ENCODE assay signal across 33 cellular contexts in the genomic region with DNA sequence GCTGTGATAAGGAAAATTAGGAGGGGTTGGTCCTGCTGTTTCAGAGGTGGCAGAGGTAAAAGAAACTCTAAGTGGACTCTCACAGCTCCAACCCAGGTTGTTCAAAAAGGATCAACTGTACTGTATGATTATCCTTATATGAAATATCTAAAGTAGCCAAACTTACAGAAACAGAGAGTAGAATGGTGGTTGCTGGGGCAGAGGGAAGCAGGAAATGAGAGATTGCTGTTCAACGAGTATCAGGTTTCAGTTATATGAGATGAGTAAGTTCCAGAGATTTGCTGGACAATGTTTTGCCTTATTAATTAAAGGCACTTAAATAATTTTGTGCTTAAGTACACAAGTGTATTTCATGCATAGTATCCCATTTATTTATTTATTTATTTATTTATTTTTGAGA.
"Had no signal": no experiment of that assay in that cellular context is flagged by ENCODE, and none has a peak within 500 bp of the region (broad histone marks: within the 10 kb centered on the region; RNA-seq: fewer than 3 reads in every experiment).

No MANE protein-coding gene starts in this region.

- H3K27me3 ChIP-seq: adrenal gland, body of pancreas, esophagus muscularis mucosa, foreskin keratinocyte, gastrocnemius medialis, heart left ventricle had no signal

- DNase-seq: activated B cell treated with CpG ODN at 0.5 μM for 24 hours; activated CD4-positive, alpha-beta T cell treated with anti-CD3 and anti-CD28 coated beads for 48 hours; activated CD4-positive, alpha-beta T cell treated with anti-CD3 and anti-CD28 coated beads, Interleukin-2, amount 50 U/mL, for 1 hour; activated CD4-positive, alpha-beta T cell treated with anti-CD3 and anti-CD28 coated beads, Interleukin-2, amount 50 U/mL, for 48 hours; activated CD8-positive, alpha-beta memory T cell treated with anti-CD3 and anti-CD28 coated beads for 24 hours; activated CD8-positive, alpha-beta T cell treated with anti-CD3 and anti-CD28 coated beads for 36 hours; activated effector memory CD4-positive, alpha-beta T cell treated with Interleukin-2 at 50 U/mL for 16 hours; activated gamma-delta T cell treated with Interleukin-2 at 50 U/mL for 16 hours; activated naive CD4-positive, alpha-beta T cell treated with Interleukin-2 at 50 U/mL for 16 hours; activated naive CD8-positive, alpha-beta T cell treated with anti-CD3 and anti-CD28 coated beads for 36 hours; activated naive CD8-positive, alpha-beta T cell treated with anti-CD3 and anti-CD28 coated beads, Interleukin-2, amount 50 U/mL, for 24 hours; activated T-cell treated with anti-CD3 and anti-CD28 coated beads, Interleukin-2, amount 50 U/mL, for 4 hours; adrenal gland; amygdala; aorta; body of pancreas; caudate nucleus; cortex of kidney; dermis blood vessel endothelial cell; effector CD4-positive, alpha-beta T cell; effector memory CD8-positive, alpha-beta T cell; erythroblast; foreskin keratinocyte; gastrocnemius medialis; glutamatergic neuron; heart left ventricle; T1000; WERI-Rb-1 had no signal

- ATAC-seq: activated CD4-positive, CD25-positive, alpha-beta regulatory T cell treated with anti-CD3 and anti-CD28 coated beads, Interleukin-2, amount 50 U/mL, for 24 hours; activated CD8-positive, alpha-beta T cell treated with anti-CD3 and anti-CD28 coated beads for 36 hours; activated naive CD8-positive, alpha-beta T cell treated with anti-CD3 and anti-CD28 coated beads, Interleukin-2, amount 50 U/mL, for 24 hours; activated T-cell treated with anti-CD3 and anti-CD28 coated beads, Interleukin-2, amount 50 U/mL, for 4 hours; activated T-helper 17 cell treated with anti-CD3 and anti-CD28 coated beads, Interleukin-2, amount 50 U/mL, for 72 hours; body of pancreas; effector memory CD8-positive, alpha-beta T cell; foreskin keratinocyte; gastrocnemius medialis; heart left ventricle had no signal

- H3K27me3 Mint-ChIP-seq: activated B cell treated with CpG ODN at 0.5 μM for 24 hours; activated CD8-positive, alpha-beta T cell treated with anti-CD3 and anti-CD28 coated beads for 36 hours; activated naive CD4-positive, alpha-beta T cell treated with anti-CD3 and anti-CD28 coated beads, Interleukin-2, amount 50 U/mL, for 24 hours; activated naive CD8-positive, alpha-beta T cell treated with anti-CD3 and anti-CD28 coated beads for 36 hours; activated naive CD8-positive, alpha-beta T cell treated with anti-CD3 and anti-CD28 coated beads, Interleukin-2, amount 50 U/mL, for 24 hours; activated T-helper 17 cell treated with anti-CD3 and anti-CD28 coated beads, Interleukin-2, amount 50 U/mL, for 72 hours; effector memory CD8-positive, alpha-beta T cell had no signal

- H3K27ac ChIP-seq: adrenal gland, body of pancreas, esophagus muscularis mucosa, foreskin keratinocyte, gastrocnemius medialis, heart left ventricle, WERI-Rb-1 had no signal

- H3K36me3 Mint-ChIP-seq: activated naive CD4-positive, alpha-beta T cell treated with anti-CD3 and anti-CD28 coated beads, Interleukin-2, amount 50 U/mL, for 24 hours; activated naive CD8-positive, alpha-beta T cell treated with anti-CD3 and anti-CD28 coated beads for 36 hours had no signal

- H3K4me1 Mint-ChIP-seq: activated B cell treated with CpG ODN at 0.5 μM for 24 hours; activated naive CD4-positive, alpha-beta T cell treated with anti-CD3 and anti-CD28 coated beads, Interleukin-2, amount 50 U/mL, for 24 hours; activated naive CD8-positive, alpha-beta T cell treated with anti-CD3 and anti-CD28 coated beads for 36 hours; activated naive CD8-positive, alpha-beta T cell treated with anti-CD3 and anti-CD28 coated beads, Interleukin-2, amount 50 U/mL, for 24 hours; activated T-helper 17 cell treated with anti-CD3 and anti-CD28 coated beads, Interleukin-2, amount 50 U/mL, for 72 hours had no signal

- H3K9me3 ChIP-seq: body of pancreas, esophagus muscularis mucosa, gastrocnemius medialis had no signal

- H3K4me3 ChIP-seq: adrenal gland, body of pancreas, esophagus muscularis mucosa, gastrocnemius medialis, heart left ventricle had no signal

- H3K36me3 ChIP-seq: adrenal gland, esophagus muscularis mucosa, gastrocnemius medialis, heart left ventricle, WERI-Rb-1 had no signal

- H3K4me3 Mint-ChIP-seq: activated B cell treated with CpG ODN at 0.5 μM for 24 hours; activated CD8-positive, alpha-beta T cell treated with anti-CD3 and anti-CD28 coated beads for 36 hours; activated naive CD4-positive, alpha-beta T cell treated with anti-CD3 and anti-CD28 coated beads, Interleukin-2, amount 50 U/mL, for 24 hours; activated naive CD8-positive, alpha-beta T cell treated with anti-CD3 and anti-CD28 coated beads for 36 hours; activated naive CD8-positive, alpha-beta T cell treated with anti-CD3 and anti-CD28 coated beads, Interleukin-2, amount 50 U/mL, for 24 hours; activated T-cell treated with anti-CD3 and anti-CD28 coated beads, Interleukin-2, amount 50 U/mL, for 4 hours; activated T-helper 17 cell treated with anti-CD3 and anti-CD28 coated beads, Interleukin-2, amount 50 U/mL, for 72 hours; effector memory CD8-positive, alpha-beta T cell; T-helper 2 cell treated with Interferon-gamma antibody and Interleukin-4, amounts not matched to agents 5 μg/mL and 100 μg/mL, for 36 hours had no signal

- H3K4me1 ChIP-seq: adrenal gland, body of pancreas, esophagus muscularis mucosa, foreskin keratinocyte, gastrocnemius medialis, heart left ventricle had no signal

- H3K27ac Mint-ChIP-seq: activated B cell treated with CpG ODN at 0.5 μM for 24 hours; activated CD8-positive, alpha-beta T cell treated with anti-CD3 and anti-CD28 coated beads for 36 hours; activated naive CD4-positive, alpha-beta T cell treated with anti-CD3 and anti-CD28 coated beads, Interleukin-2, amount 50 U/mL, for 24 hours; activated naive CD8-positive, alpha-beta T cell treated with anti-CD3 and anti-CD28 coated beads for 36 hours; activated naive CD8-positive, alpha-beta T cell treated with anti-CD3 and anti-CD28 coated beads, Interleukin-2, amount 50 U/mL, for 24 hours; activated T-helper 17 cell treated with anti-CD3 and anti-CD28 coated beads, Interleukin-2, amount 50 U/mL, for 72 hours; effector memory CD8-positive, alpha-beta T cell; T-helper 2 cell treated with Interferon-gamma antibody and Interleukin-4, amounts not matched to agents 5 μg/mL and 100 μg/mL, for 36 hours had no signal
